ENCODE assay signal across 10 cellular contexts in the genomic region with DNA sequence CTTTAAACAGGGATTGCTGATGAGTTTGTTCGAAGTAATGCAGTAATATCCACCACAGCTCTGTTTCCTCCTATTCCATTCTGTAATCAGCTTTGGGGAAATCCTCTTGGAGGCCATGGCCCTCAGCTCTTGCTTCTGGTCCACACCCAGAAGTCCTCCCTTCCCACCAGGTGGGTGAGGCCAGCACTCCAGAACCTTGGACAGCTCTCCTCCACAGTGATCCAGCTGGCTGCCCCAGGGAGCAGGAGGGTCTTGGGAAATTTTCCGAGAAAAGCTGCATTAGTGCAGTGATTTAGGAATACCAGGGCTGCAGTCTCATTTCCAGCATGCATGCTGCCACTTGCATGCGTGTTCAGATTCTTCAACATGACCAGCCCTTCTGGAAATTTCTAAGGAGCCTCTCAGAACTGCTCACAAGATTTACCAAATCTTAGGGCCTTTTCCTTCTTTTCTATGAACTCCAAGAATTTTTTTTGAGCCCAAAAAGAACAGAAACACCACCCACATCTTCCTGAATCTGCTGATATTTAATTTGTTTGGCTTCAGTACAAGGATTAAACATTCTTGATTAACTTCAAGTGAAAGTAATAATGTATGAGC. TPM values are rescaled to one million over a fixed set of nuclear protein-coding genes. Genes with fewer than 3 reads are reported as not detected.
DNase-seq lines count a peak whose midpoint lies in the region; ATAC-seq, FAIRE-seq and TF ChIP-seq lines count a peak whose summit lies in the region.
"Had no signal": no experiment of that assay in that cellular context is flagged by ENCODE, and none has a peak within 500 bp of the region (broad histone marks: within the 10 kb centered on the region; RNA-seq: fewer than 3 reads in every experiment).

No MANE protein-coding gene starts in this region.

- H2AFZ ChIP-seq in K562 (ENCODE audit: low read depth, low read length) (no peak overlapping the region), HepG2 (ENCODE audit: low read length) (no peak overlapping the region)

- no peak for TF ChIP-seq CTCF in K562 (IDR thresholded peaks at IDR 0.05 in 2 of 3, conservative IDR thresholded peaks at IDR 0.05 in 1 of 3; ENCODE audit: insufficient read depth in 2 of 3, low read depth in 1 of 3, low read length in 3 of 3)
- 0 out of 2 replicates have a peak, but pooled peaks have one; percentile 4 for TF ChIP-seq CTCF in HepG2 (CRISPR knock-in tag; IDR thresholded peaks at IDR 0.05)

- H3K9me3 ChIP-seq in K562 (replicated peaks; ENCODE audit: control insufficient read depth, insufficient read depth, low read depth, low read length) = no peaks in the 10 kb centered on the region
- H3K9me3 ChIP-seq in HepG2 (ENCODE audit: low read length) = no peaks in the 10 kb centered on the region

- BruUV-seq in K562 (replicated peaks; lab: Mats Ljungman, UMichigan) (no TSS peak), HepG2 (replicated peaks; lab: Mats Ljungman, UMichigan) (no TSS peak)

- in situ Hi-C loops in K562 (cut with MboI) = no loop called here
- in situ Hi-C loops in HepG2 (cut with HindIII; ENCODE audit: extremely low pct_ligation_motif_present, low pct_unique_long_range_greater_than_20kb) = no loop called here

- intact Hi-C loops in K562 (cut with micrococcal nuclease) = loop anchor here (2.0 kb wide), 1 partner anchor 65 kb away; no protein-coding TSS in a partner anchor
- intact Hi-C loops in HepG2 (cut with micrococcal nuclease; ENCODE audit: unreplicated experiment) = loop anchor here (10.0 kb wide), 1 partner anchor 59 kb away; no protein-coding TSS in a partner anchor

- TF ChIP-seq RAD21 in K562 (CRISPR knock-in tag; conservative IDR thresholded peaks at IDR 0.05 in 1 of 2, IDR thresholded peaks at IDR 0.05 in 1 of 2) (no peak), HepG2 (CRISPR knock-in tag; IDR thresholded peaks at IDR 0.05) (no peak)

- H3K36me3 ChIP-seq in K562 (ENCODE audit: control insufficient read depth, insufficient read depth, low read length) = no peaks in the 10 kb centered on the region
- no peaks in the 10 kb centered on the region for H3K36me3 ChIP-seq in HepG2 (replicated peaks in 1 of 2; ENCODE audit: control insufficient read depth in 1 of 2, insufficient read depth in 2 of 2, low read length in 2 of 2)

- FAIRE-seq in K562 (lab: Jason Lieb, UNC) (no peak), HepG2 (lab: Jason Lieb, UNC) (no peak), GM12891 (lab: Jason Lieb, UNC) (no peak)
- FAIRE-seq: G401.6 had no signal

- CTCF ChIA-PET in K562 (lab: Yijun Ruan, JAX; ENCODE audit: low intra/inter-chr PET ratio) (no interaction called here), HepG2 (lab: Yijun Ruan, JAX; ENCODE audit: low intra/inter-chr PET ratio, low total read pairs) (interaction anchor here (2.1 kb wide), 1 partner anchor 66 kb away, joined by 9 read pairs; no protein-coding TSS in a partner anchor)

- DNase-seq in CD1c-positive myeloid dendritic cell (ENCODE audit: extremely low spot score) (peak; percentile 20), HPDE6-E6E7 (ENCODE audit: extremely low spot score) (peak; percentile 51), K562 (ENCODE audit: extremely low read depth in 1 of 4, low spot score in 3 of 4) (peak; percentile 20 to 47 (median 38)), HepG2 (ENCODE audit: low spot score) (peak; percentile 43), NCI-H1417 treated with DMSO at 0.1 percent for 48 hours (lab: John Stamatoyannopoulos, UW) (no peak), GOT3 (lab: John Stamatoyannopoulos, UW) (no peak), GM12891 (ENCODE audit: insufficient read length, low spot score) (no peak)

- ATAC-seq in K562 = no peak
- no peak for ATAC-seq in HepG2
- no peak for ATAC-seq in GM18505 (IDR thresholded peaks at IDR 0.05; ENCODE audit: unreplicated experiment)
- ATAC-seq: foreskin keratinocyte had no signal

- POLR2A ChIA-PET in K562 (lab: Yijun Ruan, JAX) (interaction anchor here (0.7 kb wide), 1 partner anchor 26 kb away, joined by 3 read pairs; no protein-coding TSS in a partner anchor), HepG2 (lab: Yijun Ruan, JAX) (interaction anchor here (0.5 kb wide), 1 partner anchor 543 kb away, joined by 3 read pairs; no protein-coding TSS in a partner anchor)

- H3K9me1 ChIP-seq in K562 (ENCODE audit: control insufficient read depth, insufficient read depth, low read length) = no peaks in the 10 kb centered on the region

- TF ChIP-seq POLR2A in K562 (conservative IDR thresholded peaks at IDR 0.05) = no peak
- no peak for TF ChIP-seq POLR2A in HepG2 (IDR thresholded peaks at IDR 0.05; ENCODE audit: insufficient read depth in 1 of 2, low read depth in 2 of 2, low read length in 2 of 2)
- TF ChIP-seq POLR2A in GM18505 (IDR thresholded peaks at IDR 0.05; ENCODE audit: borderline replicate concordance, extremely low read depth, insufficient read depth, insufficient read length) = no peak
- TF ChIP-seq POLR2A in GM12891 (IDR thresholded peaks at IDR 0.05; ENCODE audit: low read depth, low read length) = no peak

- TF ChIP-seq EP300 in K562 (IDR thresholded peaks at IDR 0.05; ENCODE audit: low read length) = no peak
- TF ChIP-seq EP300 in HepG2 (IDR thresholded peaks at IDR 0.05; ENCODE audit: low read depth in 2 of 2, low read length in 2 of 2) = no peak
- TF ChIP-seq EP300 in HepG2 (CRISPR knock-in tag; IDR thresholded peaks at IDR 0.05; ENCODE audit: borderline replicate concordance) = no peak

- H3K27me3 ChIP-seq in K562 (ENCODE audit: control insufficient read depth in 2 of 2, insufficient read depth in 2 of 2, low read length in 2 of 2) = peaks cover 0 to 3% of the 10 kb centered on the region in 2 experiments; a peak in 1 of 5 replicates
- H3K27me3 ChIP-seq in HepG2 (ENCODE audit: control insufficient read depth in 1 of 2, insufficient read depth in 2 of 2, low read length in 2 of 2) = no peaks in the 10 kb centered on the region; a peak in 1 of 5 replicates

- 0% methylated on average over 3 of the region's 3 CpGs for WGBS in K562 (ENCODE audit: insufficient coverage, low coverage, missing lambda C conversion rate)
- WGBS in HepG2 (ENCODE audit: low lambda C conversion rate) = 7% methylated on average over 3 of the region's 3 CpGs

- H4K20me1 ChIP-seq in K562 (replicated peaks; ENCODE audit: control insufficient read depth, insufficient read depth, low read length) = no peaks in the 10 kb centered on the region
- peaks cover 4% of the 10 kb centered on the region; the same call in 1 of the 2 replicates for H4K20me1 ChIP-seq in HepG2 (ENCODE audit: insufficient read depth, low read length)

- H3K4me3 ChIP-seq in K562 (no peak overlapping the region), HepG2 (replicated peaks in 1 of 3; ENCODE audit: insufficient read depth in 1 of 3, low read depth in 2 of 3, low read length in 3 of 3) (no peak overlapping the region)

- H3K4me1 ChIP-seq in K562 (replicated peaks in 1 of 2; ENCODE audit: control insufficient read depth in 2 of 2, insufficient read depth in 2 of 2, low read length in 2 of 2) (peaks cover 2 to 22% of the 10 kb centered on the region in 2 experiments; a peak in 2 of 5 replicates), HepG2 (ENCODE audit: insufficient read depth, low read length) (peaks cover 9% of the 10 kb centered on the region)
- H3K4me1 ChIP-seq: foreskin keratinocyte had no signal

- no peak overlapping the region for H3K27ac ChIP-seq in K562 (ENCODE audit: extremely low read depth, low read depth, low read length)
- no peak overlapping the region for H3K27ac ChIP-seq in HepG2 (ENCODE audit: extremely low read length, insufficient read depth, low read length)
- H3K27ac ChIP-seq: foreskin keratinocyte had no signal

- H3K4me2 ChIP-seq in K562 (ENCODE audit: insufficient read depth, low read length) (no peak overlapping the region), HepG2 (ENCODE audit: low read depth, low read length) (no peak overlapping the region)

- H3K9ac ChIP-seq in K562 (ENCODE audit: insufficient read depth in 1 of 2, low read depth in 2 of 2, low read length in 2 of 2) (no peak overlapping the region), HepG2 (ENCODE audit: insufficient read depth, low read depth, low read length) (no peak overlapping the region)

- H3K79me2 ChIP-seq in K562 (ENCODE audit: control insufficient read depth, insufficient read depth, low read length) = no peaks in the 10 kb centered on the region
- no peaks in the 10 kb centered on the region for H3K79me2 ChIP-seq in HepG2 (ENCODE audit: insufficient read depth, low read length)

RNA-seq across cellular contexts. Expression of a gene that starts 4.2 kb away (rescaled TPM):
- 1.3 TPM in 2 replicates for total RNA-seq in K562 (2011; cell fraction: chromatin; rRNA removed; ENCODE audit: low replicate concordance)
- 1.0 and 1.4 TPM in 2 replicates for total RNA-seq in K562 (2011; cell fraction: nucleolus; rRNA removed)
- 0.81 and 1.8 TPM in 2 replicates for total RNA-seq in K562 (2011; cell fraction: nucleoplasm; rRNA removed)
- total RNA-seq in K562 (2014; rRNA removed) (0.64 and 1.2 TPM in 2 replicates), K562 (2014; rRNA removed; fragmentation: Illumina TruSeq; extraction: Trizol) (0.11 TPM in 1 of 2 replicates, not detected in the other), K562 (2015; rRNA removed; fragmentation: Illumina TruSeq; extraction: Trizol) (0.23 and 0.72 TPM in 2 replicates), K562 (2021) (0.94 and 1.2 TPM in 2 replicates), HepG2 (2016; rRNA removed; fragmentation: Illumina TruSeq; extraction: Trizol) (0.07 TPM in 1 of 2 replicates, not detected in the other)
- polyA plus RNA-seq in K562 (2011; rRNA removed) (0.12 and 0.18 TPM in 2 replicates), K562 (2014; fragmentation: Illumina TruSeq; extraction: Trizol) (0.12 and 1.00 TPM in 2 replicates), K562 (2014; fragmentation: Nextera tagmentation; extraction: Ambion mirVana) (under 1 TPM; 0.03 to 0.08 TPM), K562 (2014; rRNA removed) (0.19 and 0.42 TPM in 2 replicates), HepG2 (2011; rRNA removed) (0.13 and 0.32 TPM in 2 replicates)
- 0.07 and 0.33 TPM in 2 replicates for polyA plus RNA-seq in K562 (2011; cell fraction: cytosol; rRNA removed)
- 0.50 and 0.63 TPM in 2 replicates for polyA plus RNA-seq in K562 (2011; cell fraction: nucleus; rRNA removed)
- polyA plus RNA-seq in K562 (2012) = 0.94 and 3.7 TPM in 2 replicates
- polyA minus RNA-seq in K562 (2011; rRNA and poly(A)+ RNA removed) = not detected in 2 replicates
- 0.19 TPM in 1 of 2 replicates, not detected in the other for polyA minus RNA-seq in K562 (2011; cell fraction: cytosol; rRNA and poly(A)+ RNA removed)
- polyA minus RNA-seq in K562 (2011; cell fraction: nucleus; rRNA and poly(A)+ RNA removed) = 0.40 TPM in 1 of 2 replicates, not detected in the other
- total RNA-seq in HepG2 (2016; cell fraction: cytosol; rRNA removed; fragmentation: Illumina TruSeq; extraction: Trizol; ENCODE audit: low read depth) = not detected in 2 replicates
- 0.06 TPM in 1 of 2 replicates, not detected in the other for total RNA-seq in HepG2 (2016; cell fraction: insoluble cytoplasmic fraction; rRNA removed; fragmentation: Illumina TruSeq; extraction: Trizol)
- total RNA-seq in HepG2 (2016; cell fraction: membrane; rRNA removed; fragmentation: Illumina TruSeq; extraction: Trizol) = not detected in 2 replicates
- total RNA-seq in HepG2 (2016; cell fraction: nucleus; rRNA removed; fragmentation: Illumina TruSeq; extraction: Trizol) = not detected in 2 replicates
- 0.06 and 0.38 TPM in 2 replicates for polyA plus RNA-seq in HepG2 (2011; cell fraction: cytosol; rRNA removed)
- 0.51 and 0.87 TPM in 2 replicates for polyA plus RNA-seq in HepG2 (2011; cell fraction: nucleus; rRNA removed)
- 1.2 and 1.3 TPM in 2 replicates for polyA plus RNA-seq in HepG2 (2012)
- polyA plus RNA-seq in HepG2 (2016; cell fraction: cytosol; fragmentation: Illumina TruSeq; extraction: Trizol; ENCODE audit: low read depth) = not detected in 2 replicates
- not detected in 2 replicates for polyA plus RNA-seq in HepG2 (2016; cell fraction: insoluble cytoplasmic fraction; fragmentation: Illumina TruSeq; extraction: Trizol; ENCODE audit: low read depth)
- not detected in 2 replicates for polyA plus RNA-seq in HepG2 (2016; cell fraction: membrane; fragmentation: Illumina TruSeq; extraction: Trizol; ENCODE audit: low read depth)
- 0.40 TPM in 1 of 2 replicates, not detected in the other for polyA plus RNA-seq in HepG2 (2016; cell fraction: nucleus; fragmentation: Illumina TruSeq; extraction: Trizol; ENCODE audit: insufficient read depth, low read depth)
- polyA minus RNA-seq in HepG2 (2011; rRNA and poly(A)+ RNA removed; ENCODE audit: low replicate concordance) = 0.24 TPM in 1 of 2 replicates, not detected in the other
- 1.2 TPM in 1 of 2 replicates, not detected in the other for polyA minus RNA-seq in HepG2 (2011; cell fraction: cytosol; rRNA and poly(A)+ RNA removed)
- 0.52 TPM in 1 of 2 replicates, not detected in the other for polyA minus RNA-seq in HepG2 (2011; cell fraction: nucleus; rRNA and poly(A)+ RNA removed)
- 1.5 TPM for polyA plus RNA-seq in GM12891 (2012; ENCODE audit: low read depth, missing spikeins)

Comparison
In these comparisons a context has a peak if more than half of its experiments do, and no peak if none do; other contexts are left out.
1. DNase-seq: peak in CD1c-positive myeloid dendritic cell (single experiment), HPDE6-E6E7 (single experiment), K562 (4 of 4) and HepG2 (single experiment); none in NCI-H1417 treated with DMSO at 0.1 percent for 48 hours (single experiment), GOT3 (single experiment) and GM12891 (single experiment).